8 cellular contexts compared by ENCODE assay signal in genomic region chr9:33288828-33289483, GRCh38. TPM values are rescaled to one million over a fixed set of nuclear protein-coding genes. Genes with fewer than 3 reads are reported as not detected.
DNase-seq lines count a peak whose midpoint lies in the region; ATAC-seq, FAIRE-seq and TF ChIP-seq lines count a peak whose summit lies in the region.

No MANE protein-coding gene starts in this region.

- no peaks in the 10 kb centered on the region for H4K20me1 ChIP-seq in GM12878 (ENCODE audit: control insufficient read depth, insufficient read depth)

- peaks cover 37% of the 10 kb centered on the region for H3K79me2 ChIP-seq in GM12878 (ENCODE audit: control insufficient read depth, insufficient read depth, low read length)

- RAD21 ChIA-PET in GM12878 (lab: Charles Lee; ENCODE audit: unreplicated experiment) = interaction anchor here (1.7 kb wide), 1 partner anchor 164 kb away, joined by 5 read pairs; no protein-coding TSS in a partner anchor

- H3K4me1 ChIP-seq in GM12878 (ENCODE audit: control insufficient read depth, insufficient read depth, low read length) (peaks cover 5% of the 10 kb centered on the region), mucosa of descending colon (ENCODE audit: low read depth) (peaks cover 24% of the 10 kb centered on the region), transverse colon (peaks cover 23 to 53% (median 35%) of the 10 kb centered on the region in 4 donors)

- H3K4me3 ChIP-seq in GM12878 = no peak overlapping the region
- no peak overlapping the region for H3K4me3 ChIP-seq in mucosa of descending colon
- H3K4me3 ChIP-seq in transverse colon = peak overlapping the region in 1 of 4 donors; percentile 69

- H3K9me3 ChIP-seq in GM12878 (replicated peaks; ENCODE audit: control insufficient read depth, insufficient read depth, low read length) (no peaks in the 10 kb centered on the region), mucosa of descending colon (no peaks in the 10 kb centered on the region), transverse colon (no peaks in the 10 kb centered on the region)

- peak overlapping the region; percentile 81 for H3K27ac Mint-ChIP-seq in activated CD4-positive, alpha-beta T cell treated with anti-CD3 and anti-CD28 coated beads, Interleukin-2, amount 10 ng/mL, durations not matched to agents 24 days and 14 days

- H3K27me3 ChIP-seq in GM12878 (replicated peaks in 1 of 2; ENCODE audit: control insufficient read depth in 2 of 2, insufficient read depth in 2 of 2, low read length in 1 of 2) = no peaks in the 10 kb centered on the region
- H3K27me3 ChIP-seq in transverse colon = no peaks in the 10 kb centered on the region

- peaks cover 3% of the 10 kb centered on the region for H3K27me3 Mint-ChIP-seq in activated CD4-positive, alpha-beta T cell treated with anti-CD3 and anti-CD28 coated beads, Interleukin-2, amount 10 ng/mL, durations not matched to agents 24 days and 14 days

- DNase-seq in activated CD4-positive, alpha-beta T cell treated with anti-CD3 and anti-CD28 coated beads, Interleukin-2, amount 10 ng/mL, durations not matched to agents 24 days and 14 days = peak; percentile 61
- no peak for DNase-seq in activated CD4-positive, alpha-beta T cell treated with anti-CD3 and anti-CD28 coated beads for 1 hour
- DNase-seq in GM12878 (ENCODE audit: low read depth, low spot score) = no peak
- DNase-seq in mucosa of descending colon = peak in 2 of 3 donors; percentile 53 to 66
- DNase-seq in transverse colon = peak; percentile 17
- no peak for DNase-seq in erythroblast (lab: John Stamatoyannopoulos, UW)
- DNase-seq in NAMALWA (ENCODE audit: low spot score) = no peak
- no peak for DNase-seq in cortex of kidney (lab: John Stamatoyannopoulos, UW)

- TF ChIP-seq EP300 in GM12878 (IDR thresholded peaks at IDR 0.05; ENCODE audit: borderline replicate concordance in 1 of 2, control insufficient read depth in 1 of 2, low read depth in 2 of 2, low read length in 2 of 2) (no peak), transverse colon (IDR thresholded peaks at IDR 0.05; ENCODE audit: low read depth) (no peak)

- H3K9me3 Mint-ChIP-seq in activated CD4-positive, alpha-beta T cell treated with anti-CD3 and anti-CD28 coated beads, Interleukin-2, amount 10 ng/mL, durations not matched to agents 24 days and 14 days = peaks cover 7% of the 10 kb centered on the region

- H2AFZ ChIP-seq in GM12878 (ENCODE audit: control insufficient read depth, low read depth, low read length) = no peak overlapping the region

- peaks cover 43% of the 10 kb centered on the region for H3K4me1 Mint-ChIP-seq in activated CD4-positive, alpha-beta T cell treated with anti-CD3 and anti-CD28 coated beads, Interleukin-2, amount 10 ng/mL, durations not matched to agents 24 days and 14 days

- CTCF ChIA-PET in GM12878 (lab: Yijun Ruan, JAX) = interaction anchor here (1.7 to 3.5 kb wide), 2 partner anchors 30 to 164 kb away, joined by 4 to 27 read pairs; no protein-coding TSS in a partner anchor

- intact Hi-C loops in activated CD4-positive, alpha-beta T cell treated with anti-CD3 and anti-CD28 coated beads, Interleukin-2, amount 10 ng/mL, durations not matched to agents 24 days and 14 days (cut with micrococcal nuclease) = no loop called here
- intact Hi-C loops in GM12878 (cut with micrococcal nuclease; ENCODE audit: unreplicated experiment) (loop anchor here (10.0 kb wide), 1 partner anchor 166 kb away; no protein-coding TSS in a partner anchor), mucosa of descending colon (cut with DNase I, micrococcal nuclease) (no loop called here), transverse colon (cut with DNase I; ENCODE audit: low total_unique reads) (no loop called here)

- WGBS in GM12878 (ENCODE audit: insufficient coverage, insufficient replicate concordance, low lambda C conversion rate, missing lambda C conversion rate) = 87% methylated on average over 10 of the region's 14 CpGs
- WGBS in transverse colon (ENCODE audit: low coverage in 1 of 2), 2 donors = 82% methylated on average over 12 of the region's 14 CpGs; no CpG with 5 or more reads in 1 of the 2 donors

- in situ Hi-C loops in GM12878 (cut with MboI) = no loop called here
- in situ Hi-C loops in transverse colon (cut with MboI; ENCODE audit: low pct_ligation_motif_present in 1 of 4, low pct_unique_long_range_greater_than_20kb in 1 of 4, low sequenced_read_pairs in 3 of 4) = no loop called here

- SMC1A ChIA-PET in GM12878 (lab: Charles Lee; ENCODE audit: uncharacterized antibody, unreplicated experiment) = no interaction called here

- H3K9ac ChIP-seq in GM12878 (ENCODE audit: control insufficient read depth, insufficient read depth, low read length) = peak overlapping the region; percentile 99; the same call in 1 of the 2 replicates

- TF ChIP-seq POLR2A in GM12878 (IDR thresholded peaks at IDR 0.05; ENCODE audit: low read depth, low read length) (no peak), transverse colon (IDR thresholded peaks at IDR 0.05) (no peak), erythroblast (IDR thresholded peaks at IDR 0.05; ENCODE audit: low read length) (no peak)

- no peak for FAIRE-seq in GM12878 (lab: Jason Lieb, UNC)

- peak overlapping the region; percentile 18 for H3K4me3 Mint-ChIP-seq in activated CD4-positive, alpha-beta T cell treated with anti-CD3 and anti-CD28 coated beads, Interleukin-2, amount 10 ng/mL, durations not matched to agents 24 days and 14 days

- TF ChIP-seq CTCF in GM12878 (IDR thresholded peaks at IDR 0.05 in 2 of 3, conservative IDR thresholded peaks at IDR 0.05 in 1 of 3; ENCODE audit: control insufficient read depth in 2 of 3, extremely low read depth in 1 of 3, insufficient read depth in 1 of 3, low read depth in 3 of 3, low read length in 3 of 3) (no peak), mucosa of descending colon (IDR thresholded peaks at IDR 0.05) (no peak), transverse colon (IDR thresholded peaks at IDR 0.05) (no peak)

- POLR2A ChIA-PET in GM12878 (lab: Charles Lee) = interaction anchor here (1.1 to 1.5 kb wide), 2 partner anchors 23 to 62 kb away, joined by 5 to 10 read pairs; no protein-coding TSS in a partner anchor

- no peak for ATAC-seq in GM12878
- no peak for ATAC-seq in mucosa of descending colon

- H3K4me2 ChIP-seq in GM12878 (ENCODE audit: control insufficient read depth, insufficient read depth) = peak overlapping the region; percentile 87; the same call in 1 of the 2 replicates

- BruUV-seq in GM12878 (replicated peaks; lab: Mats Ljungman, UMichigan) = no TSS peak

- H3K36me3 ChIP-seq in GM12878 (ENCODE audit: control insufficient read depth in 2 of 2, insufficient read depth in 2 of 2, low read length in 1 of 2) (peaks cover 0 to 5% of the 10 kb centered on the region in 2 experiments; a peak in 1 of 4 replicates), mucosa of descending colon (ENCODE audit: low read depth) (no peaks in the 10 kb centered on the region), transverse colon (no peaks in the 10 kb centered on the region)

- TF ChIP-seq RAD21 in GM12878 (IDR thresholded peaks at IDR 0.05; ENCODE audit: insufficient read depth, low read depth, low read length) = no peak

- H3K27ac ChIP-seq in GM12878 (ENCODE audit: control insufficient read depth, insufficient read depth) = peak overlapping the region; percentile 100
- H3K27ac ChIP-seq in transverse colon = peak overlapping the region; percentile 95 to 100 (median 98)

- peaks cover 38% of the 10 kb centered on the region for H3K36me3 Mint-ChIP-seq in activated CD4-positive, alpha-beta T cell treated with anti-CD3 and anti-CD28 coated beads, Interleukin-2, amount 10 ng/mL, durations not matched to agents 24 days and 14 days (ENCODE audit: low read depth)

RNA-seq across cellular contexts. Expression of gene NFX1, which starts 1.4 kb away (rescaled TPM):
- 37.2 and 38.7 TPM in 2 replicates for total RNA-seq in activated CD4-positive, alpha-beta T cell treated with anti-CD3 and anti-CD28 coated beads, Interleukin-2, amount 10 ng/mL, durations not matched to agents 24 days and 14 days
- total RNA-seq in GM12878 (2013; cell fraction: nucleolus; rRNA removed) = 106 and 126 TPM in 2 replicates
- total RNA-seq in GM12878 (2014; rRNA removed) (31.7 and 33.0 TPM in 2 replicates), GM12878 (2014; rRNA removed; fragmentation: Illumina TruSeq; extraction: Trizol) (32.4 and 33.8 TPM in 2 replicates), GM12878 (2021) (32.6 and 37.7 TPM in 2 replicates), mucosa of descending colon (10 to 100 TPM; 35.9 to 44.4 (median 39.5) TPM), transverse colon (10 to 100 TPM; 17.7 to 61.6 (median 50.2) TPM)
- polyA plus RNA-seq in GM12878 (2011; ENCODE audit: low read depth) = 25.7 TPM
- polyA plus RNA-seq in GM12878 (2011; rRNA removed) (43.6 and 44.2 TPM in 2 replicates), GM12878 (2014; fragmentation: Illumina TruSeq; extraction: Trizol) (44.4 and 46.0 TPM in 2 replicates), GM12878 (2014; fragmentation: Nextera tagmentation; extraction: Ambion mirVana) (10 to 100 TPM; 11.9 to 18.6 TPM), GM12878 (2014; rRNA removed) (33.0 and 34.6 TPM in 2 replicates), GM12878 (2016; fragmentation: Nextera tagmentation; extraction: Ambion mirVana) (10 to 100 TPM; 42.6 to 45.1 TPM)
- 46.4 and 50.9 TPM in 2 replicates for polyA plus RNA-seq in GM12878 (2011; cell fraction: cytosol; rRNA removed)
- 56.3 and 62.8 TPM in 2 replicates for polyA plus RNA-seq in GM12878 (2011; cell fraction: nucleus; rRNA removed)
- 29.4 and 36.7 TPM in 2 replicates for polyA plus RNA-seq in GM12878 (2012)
- polyA minus RNA-seq in GM12878 (2011; rRNA and poly(A)+ RNA removed) = 106 and 140 TPM in 2 replicates
- polyA minus RNA-seq in GM12878 (2011; cell fraction: cytosol; rRNA and poly(A)+ RNA removed) = 19.8 and 30.7 TPM in 2 replicates
- polyA minus RNA-seq in GM12878 (2011; cell fraction: nucleus; rRNA and poly(A)+ RNA removed) = 34.7 and 50.5 TPM in 2 replicates

RNA-seq across cellular contexts. Expression of gene CHMP5, which starts 24.1 kb away (rescaled TPM):
- total RNA-seq in activated CD4-positive, alpha-beta T cell treated with anti-CD3 and anti-CD28 coated beads, Interleukin-2, amount 10 ng/mL, durations not matched to agents 24 days and 14 days = 73.9 and 77.7 TPM in 2 replicates
- total RNA-seq in GM12878 (2013; cell fraction: nucleolus; rRNA removed) = 27.2 and 29.5 TPM in 2 replicates
- 40.3 and 55.7 TPM in 2 replicates for total RNA-seq in GM12878 (2014; rRNA removed)
- 68.7 and 75.7 TPM in 2 replicates for total RNA-seq in GM12878 (2014; rRNA removed; fragmentation: Illumina TruSeq; extraction: Trizol)
- 50.6 and 56.7 TPM in 2 replicates for total RNA-seq in GM12878 (2021)
- polyA plus RNA-seq in GM12878 (2011; ENCODE audit: low read depth) = 56.9 TPM
- 179 and 312 TPM in 2 replicates for polyA plus RNA-seq in GM12878 (2011; rRNA removed)
- 51.2 and 60.3 TPM in 2 replicates for polyA plus RNA-seq in GM12878 (2011; cell fraction: cytosol; rRNA removed)
- polyA plus RNA-seq in GM12878 (2011; cell fraction: nucleus; rRNA removed) = 56.1 and 66.1 TPM in 2 replicates
- 63.1 and 86.9 TPM in 2 replicates for polyA plus RNA-seq in GM12878 (2012)
- 79.0 and 91.5 TPM in 2 replicates for polyA plus RNA-seq in GM12878 (2014; fragmentation: Illumina TruSeq; extraction: Trizol)
- 100 to 1,000 TPM; 121 to 152 TPM for polyA plus RNA-seq in GM12878 (2014; fragmentation: Nextera tagmentation; extraction: Ambion mirVana)
- 41.8 and 65.1 TPM in 2 replicates for polyA plus RNA-seq in GM12878 (2014; rRNA removed)
- 10 to 100 TPM; 78.3 to 83.8 TPM for polyA plus RNA-seq in GM12878 (2016; fragmentation: Nextera tagmentation; extraction: Ambion mirVana)
- 28.8 and 52.7 TPM in 2 replicates for polyA minus RNA-seq in GM12878 (2011; rRNA and poly(A)+ RNA removed)
- polyA minus RNA-seq in GM12878 (2011; cell fraction: cytosol; rRNA and poly(A)+ RNA removed) = 18.2 and 24.5 TPM in 2 replicates
- 9.8 and 20.5 TPM in 2 replicates for polyA minus RNA-seq in GM12878 (2011; cell fraction: nucleus; rRNA and poly(A)+ RNA removed)
- 10 to 100 TPM; 72.2 to 98.1 (median 84.3) TPM for total RNA-seq in mucosa of descending colon
- 100 to 1,000 TPM in 1 of 4 donors, 10 to 100 TPM in 3; 23.3 to 100 (median 56.5) TPM for total RNA-seq in transverse colon

RNA-seq across cellular contexts. Expression of gene BAG1, which starts 24.4 kb away (rescaled TPM):
- 72.4 and 73.6 TPM in 2 replicates for total RNA-seq in activated CD4-positive, alpha-beta T cell treated with anti-CD3 and anti-CD28 coated beads, Interleukin-2, amount 10 ng/mL, durations not matched to agents 24 days and 14 days
- total RNA-seq in GM12878 (2013; cell fraction: nucleolus; rRNA removed) = 43.3 and 52.7 TPM in 2 replicates
- total RNA-seq in GM12878 (2014; rRNA removed) (46.3 and 50.0 TPM in 2 replicates), GM12878 (2014; rRNA removed; fragmentation: Illumina TruSeq; extraction: Trizol) (67.9 and 72.1 TPM in 2 replicates), GM12878 (2021) (120 and 121 TPM in 2 replicates), mucosa of descending colon (100 to 1,000 TPM; 120 to 155 (median 153) TPM), transverse colon (100 to 1,000 TPM in 3 of 4 donors, 10 to 100 TPM in 1; 73.2 to 185 (median 131) TPM)
- polyA plus RNA-seq in GM12878 (2011; ENCODE audit: low read depth) = 56.0 TPM
- polyA plus RNA-seq in GM12878 (2011; rRNA removed) (43.9 and 54.3 TPM in 2 replicates), GM12878 (2014; fragmentation: Illumina TruSeq; extraction: Trizol) (60.8 and 65.6 TPM in 2 replicates), GM12878 (2014; fragmentation: Nextera tagmentation; extraction: Ambion mirVana) (10 to 100 TPM; 11.6 to 43.8 TPM), GM12878 (2014; rRNA removed) (107 and 115 TPM in 2 replicates), GM12878 (2016; fragmentation: Nextera tagmentation; extraction: Ambion mirVana) (100 to 1,000 TPM; 120 to 135 TPM)
- 28.7 and 38.7 TPM in 2 replicates for polyA plus RNA-seq in GM12878 (2011; cell fraction: cytosol; rRNA removed)
- polyA plus RNA-seq in GM12878 (2011; cell fraction: nucleus; rRNA removed) = 28.4 and 37.7 TPM in 2 replicates
- polyA plus RNA-seq in GM12878 (2012) = 51.5 and 53.4 TPM in 2 replicates
- 24.5 and 25.2 TPM in 2 replicates for polyA minus RNA-seq in GM12878 (2011; rRNA and poly(A)+ RNA removed)
- polyA minus RNA-seq in GM12878 (2011; cell fraction: cytosol; rRNA and poly(A)+ RNA removed) = 11.5 and 14.2 TPM in 2 replicates
- 27.7 and 54.5 TPM in 2 replicates for polyA minus RNA-seq in GM12878 (2011; cell fraction: nucleus; rRNA and poly(A)+ RNA removed)

RNA-seq across cellular contexts. Expression of gene SPINK4, which starts 49.0 kb away (rescaled TPM):
- total RNA-seq in activated CD4-positive, alpha-beta T cell treated with anti-CD3 and anti-CD28 coated beads, Interleukin-2, amount 10 ng/mL, durations not matched to agents 24 days and 14 days = not detected in 2 replicates
- total RNA-seq in GM12878 (2013; cell fraction: nucleolus; rRNA removed) = not detected in 2 replicates
- total RNA-seq in GM12878 (2014; rRNA removed) (not detected in 2 replicates), GM12878 (2014; rRNA removed; fragmentation: Illumina TruSeq; extraction: Trizol) (not detected in 2 replicates), GM12878 (2021) (not detected in 2 replicates), mucosa of descending colon (10 to 100 TPM; 13.2 to 85.2 (median 33.3) TPM), transverse colon (10 to 100 TPM in 1 of 4 donors, 1 to 10 TPM in 1, not detected in 2; 6.6 to 77.8 TPM)
- polyA plus RNA-seq in GM12878 (2011; ENCODE audit: low read depth) = not detected
- polyA plus RNA-seq in GM12878 (2011; rRNA removed) (not detected in 2 replicates), GM12878 (2014; fragmentation: Illumina TruSeq; extraction: Trizol) (not detected in 2 replicates), GM12878 (2014; fragmentation: Nextera tagmentation; extraction: Ambion mirVana) (not detected), GM12878 (2014; rRNA removed) (not detected in 2 replicates), GM12878 (2016; fragmentation: Nextera tagmentation; extraction: Ambion mirVana) (not detected)
- not detected in 2 replicates for polyA plus RNA-seq in GM12878 (2011; cell fraction: cytosol; rRNA removed)
- not detected in 2 replicates for polyA plus RNA-seq in GM12878 (2011; cell fraction: nucleus; rRNA removed)
- polyA plus RNA-seq in GM12878 (2012) = not detected in 2 replicates
- polyA minus RNA-seq in GM12878 (2011; rRNA and poly(A)+ RNA removed) = not detected in 2 replicates
- polyA minus RNA-seq in GM12878 (2011; cell fraction: cytosol; rRNA and poly(A)+ RNA removed) = 6.7 and 35.7 TPM in 2 replicates
- 1.8 TPM in 1 of 2 replicates, not detected in the other for polyA minus RNA-seq in GM12878 (2011; cell fraction: nucleus; rRNA and poly(A)+ RNA removed)

Comparison
In these comparisons a context has a peak if more than half of its experiments do, and no peak if none do; other contexts are left out.
1. DNase-seq: peak in activated CD4-positive, alpha-beta T cell treated with anti-CD3 and anti-CD28 coated beads, Interleukin-2, amount 10 ng/mL, durations not matched to agents 24 days and 14 days (single experiment), mucosa of descending colon (2 of 3) and transverse colon (single experiment); none in activated CD4-positive, alpha-beta T cell treated with anti-CD3 and anti-CD28 coated beads for 1 hour (single experiment), GM12878 (single experiment), erythroblast (0 of 2), NAMALWA (single experiment) and cortex of kidney (single experiment).